In the genomic region with DNA sequence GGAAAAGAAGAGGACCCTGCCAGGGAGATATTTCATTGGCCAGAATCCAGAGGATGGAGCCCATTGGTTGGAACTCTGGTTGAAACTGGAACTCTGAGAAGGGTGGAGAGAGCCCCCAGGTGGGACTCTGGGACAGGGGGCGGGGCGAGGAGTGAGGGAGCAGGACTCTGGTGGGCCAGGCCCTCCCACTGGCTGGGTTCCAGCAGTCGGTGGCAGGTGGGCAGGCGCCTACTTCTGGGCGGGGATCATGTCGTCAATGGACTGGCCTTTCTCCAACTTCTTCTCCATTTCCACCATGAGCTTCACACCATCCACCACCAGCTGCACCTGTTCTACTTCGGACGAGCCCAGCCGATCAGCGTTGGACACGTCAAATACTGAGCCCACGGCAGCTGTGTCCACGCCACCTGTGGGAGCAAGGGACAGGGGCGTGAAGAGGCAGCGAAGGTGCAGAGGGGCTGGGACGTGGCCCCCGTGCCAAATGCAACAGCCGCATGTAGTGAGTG, we compare ENCODE assay signal across 13 cellular contexts. TPM values are rescaled to one million over a fixed set of nuclear protein-coding genes. Genes with fewer than 3 reads are reported as not detected.
DNase-seq lines count a peak whose midpoint lies in the region; ATAC-seq lines count a peak whose summit lies in the region.
"Had no signal": no experiment of that assay in that cellular context is flagged by ENCODE, and none has a peak within 500 bp of the region (broad histone marks: within the 10 kb centered on the region; RNA-seq: fewer than 3 reads in every experiment).

No MANE protein-coding gene starts in this region.

- no peak overlapping the region for H2BK120ac ChIP-seq in neuronal stem cell (ENCODE audit: low read depth, low read length)

- H3K4ac ChIP-seq in neuronal stem cell (ENCODE audit: low read length), result no peak overlapping the region

- H2BK12ac ChIP-seq in neuronal stem cell (ENCODE audit: low read length), result peak overlapping the region; percentile 98

- no peak overlapping the region for H3K27ac ChIP-seq in neuronal stem cell (replicated peaks; ENCODE audit: low read length)
- H3K27ac ChIP-seq: thyroid gland had no signal

- H3K23ac ChIP-seq in neuronal stem cell (ENCODE audit: low read depth, low read length, poor library complexity), result peak overlapping the region; percentile 1

- WGBS in neuronal stem cell (ENCODE audit: extremely low coverage in 2 of 2, insufficient read length in 2 of 2, insufficient replicate concordance in 1 of 2), 2 donors, result no CpG with 5 or more reads among the region's 18 CpGs

- no peak for ATAC-seq in GM19023 (IDR thresholded peaks at IDR 0.05; ENCODE audit: unreplicated experiment)
- ATAC-seq: activated CD8-positive, alpha-beta memory T cell treated with anti-CD3 and anti-CD28 coated beads, Interleukin-2, amount 10 ng/mL, durations not matched to agents 7 days and 5 days had no signal

- H3K9me3 ChIP-seq in neuronal stem cell (replicated peaks in 1 of 2; ENCODE audit: control insufficient read depth in 2 of 2, insufficient read depth in 1 of 2, low read depth in 1 of 2, low read length in 2 of 2), result peaks cover 0 to 5% of the 10 kb centered on the region in 2 donors
- H3K9me3 ChIP-seq: thyroid gland had no signal

- peaks cover 3 to 12% of the 10 kb centered on the region in 2 donors for H3K36me3 ChIP-seq in neuronal stem cell (replicated peaks in 1 of 2; ENCODE audit: control insufficient read depth in 2 of 2, insufficient read depth in 2 of 2, low read length in 2 of 2)
- H3K36me3 ChIP-seq: thyroid gland had no signal

- no peak overlapping the region for H2BK15ac ChIP-seq in neuronal stem cell (ENCODE audit: low read length)

- peak overlapping the region; percentile 3 for H3K9ac ChIP-seq in neuronal stem cell (ENCODE audit: low read depth, low read length, poor library complexity)

- H3K18ac ChIP-seq in neuronal stem cell (ENCODE audit: low read length), result peak overlapping the region; percentile 65

- H3K4me2 ChIP-seq in neuronal stem cell (ENCODE audit: insufficient read depth, low read length, poor library complexity, severe bottlenecking), result no peak overlapping the region

- no peaks in the 10 kb centered on the region for H3K27me3 ChIP-seq in neuronal stem cell (ENCODE audit: control insufficient read depth in 3 of 3, insufficient read depth in 3 of 3, low read depth in 1 of 3, low read length in 3 of 3)
- H3K27me3 ChIP-seq: thyroid gland had no signal

- H3K4me3 ChIP-seq in neuronal stem cell (ENCODE audit: low read length in 2 of 2), result peak overlapping the region in 1 of 2 donors; percentile 34
- H3K4me3 ChIP-seq: thyroid gland had no signal

- H3K14ac ChIP-seq in neuronal stem cell (ENCODE audit: low read length), result peak overlapping the region; percentile 63

- no peaks in the 10 kb centered on the region for H3K79me1 ChIP-seq in neuronal stem cell (ENCODE audit: low read depth, low read length)

- peak overlapping the region; percentile 53 for H2BK5ac ChIP-seq in neuronal stem cell (ENCODE audit: low read length)

- no peak overlapping the region for H4K8ac ChIP-seq in neuronal stem cell (ENCODE audit: low read depth, low read length)

- no peak overlapping the region for H4K91ac ChIP-seq in neuronal stem cell (ENCODE audit: low read depth, low read length, poor library complexity)

- DNase-seq in ELF-1 (ENCODE audit: low read depth, low spot score) (peak; percentile 75), NCI-H1436 treated with DMSO at 0.1 percent for 48 hours (lab: John Stamatoyannopoulos, UW) (peak; percentile 70), NCI-H774 (lab: John Stamatoyannopoulos, UW) (peak; percentile 83), neuronal stem cell (ENCODE audit: low spot score) (no peak), GDM1 (lab: John Stamatoyannopoulos, UW) (no peak), activated gamma-delta T cell (lab: John Stamatoyannopoulos, UW) (no peak)
- DNase-seq: activated CD8-positive, alpha-beta memory T cell treated with anti-CD3 and anti-CD28 coated beads, Interleukin-2, amount 10 ng/mL, durations not matched to agents 7 days and 5 days; IMR-90; NCI-H187 treated with DMSO at 0.1 percent for 48 hours; OCI-M1; stimulated activated CD4-positive, alpha-beta T cell treated with anti-CD3 and anti-CD28 coated beads, Interleukin-2, amount 100 ng/mL, for 24 hours; thyroid gland had no signal

- H2AK5ac ChIP-seq in neuronal stem cell (ENCODE audit: low read depth, low read length), result peak overlapping the region; percentile 97

- no peak overlapping the region for H2AFZ ChIP-seq in neuronal stem cell (ENCODE audit: low read length)

- H3K4me1 ChIP-seq in neuronal stem cell (ENCODE audit: control insufficient read depth in 2 of 2, insufficient read depth in 1 of 2, low read depth in 1 of 2, low read length in 2 of 2), result peaks cover 0 to 5% of the 10 kb centered on the region in 2 donors
- H3K4me1 ChIP-seq: thyroid gland had no signal

RNA-seq across cellular contexts. Expression of gene CKM, which starts 16.1 kb away (rescaled TPM):
- polyA plus RNA-seq in neuronal stem cell (2013, experiment 1 of 2), result not detected
- polyA plus RNA-seq in neuronal stem cell (2013, experiment 2 of 2), result not detected
- polyA plus RNA-seq: IMR-90 had no signal

RNA-seq across cellular contexts. Expression of gene KLC3, which starts 34.0 kb away (rescaled TPM):
- polyA plus RNA-seq in neuronal stem cell (2013, experiment 1 of 2), result 0.11 TPM
- polyA plus RNA-seq in neuronal stem cell (2013, experiment 2 of 2), result 0.11 TPM

RNA-seq across cellular contexts. Expression of gene MARK4, which starts 55.5 kb away (rescaled TPM):
- polyA plus RNA-seq in neuronal stem cell (2013, experiment 1 of 2), result 38.8 TPM
- 39.8 TPM for polyA plus RNA-seq in neuronal stem cell (2013, experiment 2 of 2)

Comparison
In these comparisons a context has a peak if more than half of its experiments do, and no peak if none do; other contexts are left out.
1. DNase-seq: peak in ELF-1 (single experiment), NCI-H1436 treated with DMSO at 0.1 percent for 48 hours (single experiment) and NCI-H774 (single experiment); none in neuronal stem cell (single experiment), GDM1 (single experiment) and activated gamma-delta T cell (single experiment).